In genomic region chr15:28154283-28154682, GRCh38 we compare ENCODE assay signal across 34 cellular contexts. TPM values are rescaled to one million over a fixed set of nuclear protein-coding genes. Genes with fewer than 3 reads are reported as not detected.
"Had no signal": no experiment of that assay in that cellular context is flagged by ENCODE, and none has a peak within 500 bp of the region (broad histone marks: within the 10 kb centered on the region; RNA-seq: fewer than 3 reads in every experiment).

No MANE protein-coding gene starts in this region.

- H3K4me3 ChIP-seq: adrenal gland, body of pancreas, breast epithelium had no signal

- H3K36me3 ChIP-seq: brain microvascular endothelial cell, breast epithelium had no signal

- H3K27me3 ChIP-seq: adrenal gland, body of pancreas, brain microvascular endothelial cell, breast epithelium had no signal

- DNase-seq: activated B cell treated with CpG ODN at 0.5 μM for 24 hours; activated CD4-positive, alpha-beta memory T cell treated with anti-CD3 and anti-CD28 coated beads for 36 hours; activated CD4-positive, alpha-beta T cell treated with anti-CD3 and anti-CD28 coated beads for 4 hours; activated CD4-positive, alpha-beta T cell treated with anti-CD3 and anti-CD28 coated beads, Interleukin-2, amount 10 ng/mL, durations not matched to agents 24 days and 14 days; activated CD4-positive, alpha-beta T cell treated with anti-CD3 and anti-CD28 coated beads, Interleukin-2, amount 50 U/mL, for 1 hour; activated CD4-positive, alpha-beta T cell treated with anti-CD3 and anti-CD28 coated beads, Interleukin-2, amount 50 U/mL, for 4 hours; activated CD4-positive, CD25-positive, alpha-beta regulatory T cell treated with anti-CD3 and anti-CD28 coated beads, Interleukin-2, amount 50 U/mL, for 72 hours; activated CD8-positive, alpha-beta memory T cell treated with anti-CD3 and anti-CD28 coated beads, Interleukin-2, amount 50 U/mL, for 4 hours; activated CD8-positive, alpha-beta T cell treated with anti-CD3 and anti-CD28 coated beads for 36 hours; activated effector memory CD4-positive, alpha-beta T cell treated with anti-CD3 and anti-CD28 coated beads, Interleukin-2, amount 50 U/mL, for 16 hours; activated gamma-delta T cell treated with Interleukin-2 at 50 U/mL for 16 hours; activated naive CD4-positive, alpha-beta T cell; activated naive CD4-positive, alpha-beta T cell treated with anti-CD3 and anti-CD28 coated beads for 36 hours; activated naive CD4-positive, alpha-beta T cell treated with anti-CD3 and anti-CD28 coated beads, Interleukin-2, amount 50 U/mL, for 16 hours; activated naive CD8-positive, alpha-beta T cell treated with anti-CD3 and anti-CD28 coated beads for 36 hours; activated T-cell treated with anti-CD3 and anti-CD28 coated beads for 4 hours; activated T-cell treated with anti-CD3 and anti-CD28 coated beads, Interleukin-2, amount 50 U/mL, for 1 hour; activated T-cell treated with anti-CD3 and anti-CD28 coated beads, Interleukin-2, amount 50 U/mL, for 4 hours; activated T-cell treated with anti-CD3 and anti-CD28 coated beads, Interleukin-2, amount 50 U/mL, for 72 hours; adrenal gland; amniotic stem cell; aorta; body of pancreas; brain microvascular endothelial cell; caudate nucleus; cerebellar nuclear complex; T-helper 1 cell; T-helper 2 cell; T-helper 9 cell had no signal

- ATAC-seq: activated CD8-positive, alpha-beta T cell treated with anti-CD3 and anti-CD28 coated beads for 36 hours; activated naive CD4-positive, alpha-beta T cell treated with anti-CD3 and anti-CD28 coated beads, Interleukin-2, amount 50 U/mL, for 72 hours; activated T-cell treated with anti-CD3 and anti-CD28 coated beads, Interleukin-2, amount 50 U/mL, for 4 hours; activated T-cell treated with anti-CD3 and anti-CD28 coated beads, Interleukin-2, amount 50 U/mL, for 72 hours; activated T-helper 17 cell treated with anti-CD3 and anti-CD28 coated beads, Interleukin-2, amount 50 U/mL, for 72 hours; body of pancreas had no signal

- H3K4me1 ChIP-seq: adrenal gland, body of pancreas, breast epithelium had no signal

- H3K27ac ChIP-seq: adrenal gland, body of pancreas, brain microvascular endothelial cell, breast epithelium had no signal

- H3K9me3 ChIP-seq: adrenal gland, body of pancreas had no signal

RNA-seq across cellular contexts. Expression of gene OCA2, which starts 55.2 kb away (rescaled TPM):
- total RNA-seq: activated B cell treated with CpG ODN at 0.5 μM for 24 hours; activated CD4-positive, alpha-beta memory T cell treated with anti-CD3 and anti-CD28 coated beads for 36 hours; activated CD4-positive, alpha-beta T cell treated with anti-CD3 and anti-CD28 coated beads, Interleukin-2, amount 10 ng/mL, durations not matched to agents 24 days and 14 days; activated CD8-positive, alpha-beta memory T cell treated with anti-CD3 and anti-CD28 coated beads for 36 hours; activated CD8-positive, alpha-beta T cell treated with anti-CD3 and anti-CD28 coated beads for 36 hours; activated naive CD4-positive, alpha-beta T cell treated with anti-CD3 and anti-CD28 coated beads for 36 hours; activated naive CD4-positive, alpha-beta T cell treated with anti-CD3 and anti-CD28 coated beads, Interleukin-2, amount 50 U/mL, for 72 hours; activated naive CD8-positive, alpha-beta T cell treated with anti-CD3 and anti-CD28 coated beads for 36 hours; activated T-cell treated with anti-CD3 and anti-CD28 coated beads, Interleukin-2, amount 50 U/mL, for 4 hours; activated T-helper 1 cell treated with anti-CD3 and anti-CD28 coated beads, Interleukin-12 subunit alpha, Interleukin-12 subunit beta, Interleukin-2, Interleukin-4 antibody, amounts not matched to agents 30 ng/mL and 10 ng/mL and 1 ng/mL, durations not matched to agents 14 hours and 24 hours and 36 hours; activated T-helper 17 cell treated with anti-CD3 and anti-CD28 coated beads, Interleukin-2, amount 50 U/mL, for 72 hours; body of pancreas had no signal
